ENCODE assay signal across 1 cellular context in the genomic region with DNA sequence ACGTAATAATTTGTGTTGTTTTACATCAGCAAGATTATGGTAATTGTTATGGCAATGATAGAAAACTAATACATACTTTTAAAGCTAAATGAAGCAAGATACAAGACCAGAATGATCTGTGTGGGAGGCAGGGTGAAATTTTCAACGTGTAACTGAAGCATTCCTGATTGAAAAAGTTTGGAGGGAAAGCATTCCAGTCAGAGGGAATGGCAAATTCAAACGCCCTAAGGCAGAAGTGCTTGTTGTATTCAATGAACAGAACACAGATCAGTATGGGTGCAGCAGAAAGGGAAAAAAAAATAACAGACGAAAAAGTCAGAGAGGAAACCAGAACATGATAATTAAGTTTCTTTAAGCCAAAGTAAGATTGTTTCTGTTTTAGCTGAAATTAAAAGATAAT.
TF ChIP-seq lines count a peak whose summit lies in the region.

No MANE protein-coding gene starts in this region.

TF ChIP-seq in GM23338, 12 proteins besides CTCF, POLR2A, EP300 and RAD21 (continued from another document):
- TF ChIP-seq, protein P1, sequence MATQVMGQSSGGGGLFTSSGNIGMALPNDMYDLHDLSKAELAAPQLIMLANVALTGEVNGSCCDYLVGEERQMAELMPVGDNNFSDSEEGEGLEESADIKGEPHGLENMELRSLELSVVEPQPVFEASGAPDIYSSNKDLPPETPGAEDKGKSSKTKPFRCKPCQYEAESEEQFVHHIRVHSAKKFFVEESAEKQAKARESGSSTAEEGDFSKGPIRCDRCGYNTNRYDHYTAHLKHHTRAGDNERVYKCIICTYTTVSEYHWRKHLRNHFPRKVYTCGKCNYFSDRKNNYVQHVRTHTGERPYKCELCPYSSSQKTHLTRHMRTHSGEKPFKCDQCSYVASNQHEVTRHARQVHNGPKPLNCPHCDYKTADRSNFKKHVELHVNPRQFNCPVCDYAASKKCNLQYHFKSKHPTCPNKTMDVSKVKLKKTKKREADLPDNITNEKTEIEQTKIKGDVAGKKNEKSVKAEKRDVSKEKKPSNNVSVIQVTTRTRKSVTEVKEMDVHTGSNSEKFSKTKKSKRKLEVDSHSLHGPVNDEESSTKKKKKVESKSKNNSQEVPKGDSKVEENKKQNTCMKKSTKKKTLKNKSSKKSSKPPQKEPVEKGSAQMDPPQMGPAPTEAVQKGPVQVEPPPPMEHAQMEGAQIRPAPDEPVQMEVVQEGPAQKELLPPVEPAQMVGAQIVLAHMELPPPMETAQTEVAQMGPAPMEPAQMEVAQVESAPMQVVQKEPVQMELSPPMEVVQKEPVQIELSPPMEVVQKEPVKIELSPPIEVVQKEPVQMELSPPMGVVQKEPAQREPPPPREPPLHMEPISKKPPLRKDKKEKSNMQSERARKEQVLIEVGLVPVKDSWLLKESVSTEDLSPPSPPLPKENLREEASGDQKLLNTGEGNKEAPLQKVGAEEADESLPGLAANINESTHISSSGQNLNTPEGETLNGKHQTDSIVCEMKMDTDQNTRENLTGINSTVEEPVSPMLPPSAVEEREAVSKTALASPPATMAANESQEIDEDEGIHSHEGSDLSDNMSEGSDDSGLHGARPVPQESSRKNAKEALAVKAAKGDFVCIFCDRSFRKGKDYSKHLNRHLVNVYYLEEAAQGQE (IDR thresholded peaks at IDR 0.05; ENCODE audit: unreplicated experiment), result no peak
- TF ChIP-seq ZNF114 (CRISPR knock-in tag; IDR thresholded peaks at IDR 0.05) (no peak), CREB1 (CRISPR knock-in tag; IDR thresholded peaks at IDR 0.05; ENCODE audit: low read depth) (no peak), EZH2 (IDR thresholded peaks at IDR 0.05; ENCODE audit: low read depth, unreplicated experiment) (no peak), STAT1 (IDR thresholded peaks at IDR 0.05; ENCODE audit: unreplicated experiment) (no peak)
